8 cellular contexts compared by ENCODE assay signal in the genomic region with DNA sequence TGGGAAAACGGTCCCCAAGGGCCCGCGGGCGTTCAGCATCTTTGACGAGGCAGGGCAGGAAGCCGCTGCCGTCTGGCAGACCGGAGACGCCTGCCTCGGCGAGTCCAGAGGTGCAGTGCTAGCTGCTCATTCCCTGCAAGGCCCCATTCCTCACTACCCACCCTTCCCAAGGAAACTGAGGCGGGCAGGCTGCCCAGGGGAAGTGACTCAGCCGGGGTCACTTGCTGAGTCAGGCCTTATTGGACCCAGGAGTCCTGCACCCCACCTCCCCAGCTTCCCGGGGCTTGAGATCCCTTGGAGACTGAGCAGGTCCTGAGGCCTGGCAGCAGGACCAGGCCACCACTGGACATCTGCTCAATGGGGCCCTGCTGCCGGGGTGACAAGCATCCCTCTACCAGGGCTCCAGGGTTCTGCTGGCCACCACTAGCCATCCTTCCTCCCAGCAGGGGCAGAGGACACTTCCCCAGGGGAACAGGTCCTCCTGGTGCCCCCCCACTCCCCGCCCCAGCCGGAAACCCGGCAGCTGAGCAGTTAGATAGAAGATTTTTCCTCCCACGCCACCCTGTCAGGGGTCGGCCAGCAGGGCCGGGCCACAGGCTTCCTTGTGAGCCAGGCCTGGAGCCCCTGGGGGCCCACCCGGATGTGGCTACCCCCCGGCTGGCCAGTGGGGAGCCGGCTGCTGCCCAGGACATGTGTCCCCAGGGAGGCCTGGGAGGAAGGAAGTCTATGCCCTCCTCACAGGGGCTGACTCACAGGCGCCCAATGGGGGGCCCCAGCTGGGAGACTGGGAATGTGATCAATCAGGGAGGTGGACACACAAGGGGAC. TPM values are rescaled to one million over a fixed set of nuclear protein-coding genes. Genes with fewer than 3 reads are reported as not detected.
DNase-seq lines count a peak whose midpoint lies in the region; ATAC-seq and TF ChIP-seq lines count a peak whose summit lies in the region.

No MANE protein-coding gene starts in this region.

- intact Hi-C loops in gastrocnemius medialis (cut with DNase I; ENCODE audit: low total_unique reads), result loop anchor here (5.0 kb wide), 1 partner anchor 278 kb away; a partner anchor contains a TSS

- H3K27ac Mint-ChIP-seq in activated CD4-positive, alpha-beta T cell treated with anti-CD3 and anti-CD28 coated beads, Interleukin-2, amount 10 ng/mL, durations not matched to agents 7 days and 5 days, result peak overlapping the region; percentile 64

- H3K27me3 ChIP-seq in gastrocnemius medialis, result no peaks in the 10 kb centered on the region

- no peak overlapping the region for H3K27ac ChIP-seq in HEK293 (ENCODE audit: extremely low read depth, low read depth, low read length)
- H3K27ac ChIP-seq in gastrocnemius medialis, result peak overlapping the region; percentile 72 to 83 (median 83)

- H3K36me3 ChIP-seq in HEK293 (ENCODE audit: control insufficient read depth in 2 of 2, insufficient read depth in 1 of 2, low read length in 2 of 2) (no peaks in the 10 kb centered on the region), gastrocnemius medialis (no peaks in the 10 kb centered on the region)

- H3K4me1 Mint-ChIP-seq in activated CD4-positive, alpha-beta T cell treated with anti-CD3 and anti-CD28 coated beads, Interleukin-2, amount 10 ng/mL, durations not matched to agents 7 days and 5 days, result peaks cover 72% of the 10 kb centered on the region

- TF ChIP-seq CTCF in HEK293 (tag by site-specific recombination; IDR thresholded peaks at IDR 0.05) (no peak), fibroblast of villous mesenchyme (IDR thresholded peaks at IDR 0.05; ENCODE audit: insufficient read depth, low read depth, low read length) (no peak), gastrocnemius medialis (IDR thresholded peaks at IDR 0.05 in 4 of 5, conservative IDR thresholded peaks at IDR 0.05 in 1 of 5) (no peak)

- no peak for ATAC-seq in gastrocnemius medialis

- H3K4me3 ChIP-seq in HEK293 (ENCODE audit: low read depth, low read length) (no peak overlapping the region), fibroblast of villous mesenchyme (ENCODE audit: low read depth, low read length) (peak overlapping the region; percentile 27), gastrocnemius medialis (peak overlapping the region in 1 of 4 donors; percentile 8)

- CTCF ChIA-PET in HEK293 (lab: Yijun Ruan, JAX), result interaction anchor here (1.5 to 4.5 kb wide), 4 partner anchors 13 to 42 kb away, joined by 4 to 24 read pairs (median 10); no protein-coding TSS in a partner anchor
- CTCF ChIA-PET in activated CD4-positive, alpha-beta T cell treated with anti-CD3 and anti-CD28 coated beads, Interleukin-2, amount 10 ng/mL, durations not matched to agents 7 days and 5 days (lab: Charles Lee), result interaction anchor here (0.5 to 3.6 kb wide), 6 partner anchors 13 to 94 kb away, joined by 3 to 28 read pairs (median 4); no protein-coding TSS in a partner anchor

- peaks cover 21% of the 10 kb centered on the region for H3K36me3 Mint-ChIP-seq in activated CD4-positive, alpha-beta T cell treated with anti-CD3 and anti-CD28 coated beads, Interleukin-2, amount 10 ng/mL, durations not matched to agents 7 days and 5 days (ENCODE audit: low read depth)

- no peaks in the 10 kb centered on the region for H3K9me3 Mint-ChIP-seq in activated CD4-positive, alpha-beta T cell treated with anti-CD3 and anti-CD28 coated beads, Interleukin-2, amount 10 ng/mL, durations not matched to agents 7 days and 5 days

- H3K4me3 Mint-ChIP-seq in activated CD4-positive, alpha-beta T cell treated with anti-CD3 and anti-CD28 coated beads, Interleukin-2, amount 10 ng/mL, durations not matched to agents 7 days and 5 days, result peak overlapping the region; percentile 48

- POLR2A ChIA-PET in HEK293 (lab: Yijun Ruan, JAX), result interaction anchor here (1.0 kb wide), 1 partner anchor 31 kb away, joined by 3 read pairs; no protein-coding TSS in a partner anchor
- POLR2A ChIA-PET in activated CD4-positive, alpha-beta T cell treated with anti-CD3 and anti-CD28 coated beads, Interleukin-2, amount 10 ng/mL, durations not matched to agents 7 days and 5 days (lab: Charles Lee), result interaction anchor here (0.5 to 0.7 kb wide), 2 partner anchors 17 to 183 kb away, joined by 3 to 5 read pairs; no protein-coding TSS in a partner anchor

- peak; percentile 95 for DNase-seq in A172 (ENCODE audit: low spot score)
- DNase-seq in activated CD4-positive, alpha-beta T cell treated with anti-CD3 and anti-CD28 coated beads, Interleukin-2, amount 10 ng/mL, durations not matched to agents 7 days and 5 days, result no peak
- peak; percentile 79 for DNase-seq in fibroblast of villous mesenchyme (ENCODE audit: low read depth)
- peak in 1 of 2 donors; percentile 35 for DNase-seq in gastrocnemius medialis
- no peak for DNase-seq in HuH-7 (ENCODE audit: low spot score)
- no peak for DNase-seq in SHP77 treated with DMSO at 0.1 percent for 48 hours (lab: John Stamatoyannopoulos, UW)
- DNase-seq in HT-29 (ENCODE audit: low spot score), result no peak

- no peaks in the 10 kb centered on the region for H3K27me3 Mint-ChIP-seq in activated CD4-positive, alpha-beta T cell treated with anti-CD3 and anti-CD28 coated beads, Interleukin-2, amount 10 ng/mL, durations not matched to agents 7 days and 5 days

- TF ChIP-seq POLR2A in gastrocnemius medialis (IDR thresholded peaks at IDR 0.05), result no peak

- in situ Hi-C loops in gastrocnemius medialis (cut with MboI; ENCODE audit: low sequenced_read_pairs in 4 of 4), result no loop called here

- H3K4me1 ChIP-seq in HEK293 (ENCODE audit: control insufficient read depth, insufficient read depth, low read length), result 0 out of 2 replicates have a peak, but pooled peaks cover 4% of the 10 kb centered on the region
- peaks cover 69 to 76% of the 10 kb centered on the region in 2 donors for H3K4me1 ChIP-seq in gastrocnemius medialis

- H3K9me3 ChIP-seq in HEK293 (ENCODE audit: control insufficient read depth, insufficient read depth, low read depth, low read length), result no peaks in the 10 kb centered on the region
- no peaks in the 10 kb centered on the region for H3K9me3 ChIP-seq in gastrocnemius medialis

TF ChIP-seq in HEK293, 187 proteins besides CTCF, POLR2A, EP300 and RAD21 (continues in another document):
- TF ChIP-seq ZNF747 (tag by site-specific recombination; IDR thresholded peaks at IDR 0.05) (no peak), ZNF707 (tag by site-specific recombination; IDR thresholded peaks at IDR 0.05) (no peak), ZNF423 (tag by site-specific recombination; IDR thresholded peaks at IDR 0.05) (0 out of 2 replicates have a peak, but pooled peaks have one; percentile 56), GLIS1 (tag by site-specific recombination; IDR thresholded peaks at IDR 0.05) (peak; percentile 100), ZNF785 (tag by site-specific recombination; IDR thresholded peaks at IDR 0.05) (no peak), ZNF221 (tag by site-specific recombination; IDR thresholded peaks at IDR 0.05; ENCODE audit: borderline replicate concordance) (no peak), BCL11A (tag by site-specific recombination; IDR thresholded peaks at IDR 0.05; ENCODE audit: low read depth) (no peak), KLF10 (tag by site-specific recombination; IDR thresholded peaks at IDR 0.05) (no peak), ZNF184 (tag by site-specific recombination; IDR thresholded peaks at IDR 0.05) (no peak), ZNF266 (tag by site-specific recombination; IDR thresholded peaks at IDR 0.05; ENCODE audit: low read depth) (no peak)
- TF ChIP-seq, protein P1, sequence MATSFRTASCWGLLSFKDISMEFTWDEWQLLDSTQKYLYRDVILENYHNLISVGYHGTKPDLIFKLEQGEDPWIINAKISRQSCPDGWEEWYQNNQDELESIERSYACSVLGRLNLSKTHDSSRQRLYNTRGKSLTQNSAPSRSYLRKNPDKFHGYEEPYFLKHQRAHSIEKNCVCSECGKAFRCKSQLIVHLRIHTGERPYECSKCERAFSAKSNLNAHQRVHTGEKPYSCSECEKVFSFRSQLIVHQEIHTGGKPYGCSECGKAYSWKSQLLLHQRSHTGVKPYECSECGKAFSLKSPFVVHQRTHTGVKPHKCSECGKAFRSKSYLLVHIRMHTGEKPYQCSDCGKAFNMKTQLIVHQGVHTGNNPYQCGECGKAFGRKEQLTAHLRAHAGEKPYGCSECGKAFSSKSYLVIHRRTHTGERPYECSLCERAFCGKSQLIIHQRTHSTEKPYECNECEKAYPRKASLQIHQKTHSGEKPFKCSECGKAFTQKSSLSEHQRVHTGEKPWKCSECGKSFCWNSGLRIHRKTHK (tag by site-specific recombination; IDR thresholded peaks at IDR 0.05), result no peak
- TF ChIP-seq, protein P2, sequence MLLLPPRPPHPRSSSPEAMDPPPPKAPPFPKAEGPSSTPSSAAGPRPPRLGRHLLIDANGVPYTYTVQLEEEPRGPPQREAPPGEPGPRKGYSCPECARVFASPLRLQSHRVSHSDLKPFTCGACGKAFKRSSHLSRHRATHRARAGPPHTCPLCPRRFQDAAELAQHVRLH (tag by site-specific recombination; IDR thresholded peaks at IDR 0.05), result no peak
- TF ChIP-seq, protein P3, sequence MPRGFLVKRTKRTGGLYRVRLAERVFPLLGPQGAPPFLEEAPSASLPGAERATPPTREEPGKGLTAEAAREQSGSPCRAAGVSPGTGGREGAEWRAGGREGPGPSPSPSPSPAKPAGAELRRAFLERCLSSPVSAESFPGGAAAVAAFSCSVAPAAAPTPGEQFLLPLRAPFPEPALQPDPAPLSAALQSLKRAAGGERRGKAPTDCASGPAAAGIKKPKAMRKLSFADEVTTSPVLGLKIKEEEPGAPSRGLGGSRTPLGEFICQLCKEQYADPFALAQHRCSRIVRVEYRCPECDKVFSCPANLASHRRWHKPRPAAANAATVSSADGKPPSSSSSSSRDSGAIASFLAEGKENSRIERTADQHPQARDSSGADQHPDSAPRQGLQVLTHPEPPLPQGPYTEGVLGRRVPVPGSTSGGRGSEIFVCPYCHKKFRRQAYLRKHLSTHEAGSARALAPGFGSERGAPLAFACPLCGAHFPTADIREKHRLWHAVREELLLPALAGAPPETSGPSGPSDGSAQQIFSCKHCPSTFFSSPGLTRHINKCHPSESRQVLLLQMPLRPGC (tag by site-specific recombination; IDR thresholded peaks at IDR 0.05), result no peak

RNA-seq across cellular contexts. Expression of a gene that starts 3.9 kb away (rescaled TPM):
- total RNA-seq in A172 (2014; rRNA removed; shearing (Covaris generic)), result 30.5 and 32.3 TPM in 2 replicates
- total RNA-seq in activated CD4-positive, alpha-beta T cell treated with anti-CD3 and anti-CD28 coated beads, Interleukin-2, amount 10 ng/mL, durations not matched to agents 7 days and 5 days, result 10 to 100 TPM; 29.7 to 29.8 TPM
- total RNA-seq in fibroblast of villous mesenchyme, result 42.7 and 60.2 TPM in 2 replicates
- 10 to 100 TPM; 10.4 to 20.0 (median 15.5) TPM for total RNA-seq in gastrocnemius medialis
- 1.7 and 2.4 TPM in 2 replicates for total RNA-seq in HT-29 (2014; rRNA removed; shearing (Covaris generic))

RNA-seq across cellular contexts. Expression of a gene that starts 40.7 kb away (rescaled TPM):
- 9.4 and 16.6 TPM in 2 replicates for total RNA-seq in A172 (2014; rRNA removed; shearing (Covaris generic))
- under 1 TPM; 0.69 to 0.97 TPM for total RNA-seq in activated CD4-positive, alpha-beta T cell treated with anti-CD3 and anti-CD28 coated beads, Interleukin-2, amount 10 ng/mL, durations not matched to agents 7 days and 5 days
- total RNA-seq in fibroblast of villous mesenchyme (11.3 and 15.5 TPM in 2 replicates), gastrocnemius medialis (10 to 100 TPM in 3 of 4 donors, 1 to 10 TPM in 1; 8.7 to 16.7 (median 14.5) TPM)
- total RNA-seq in HT-29 (2014; rRNA removed; shearing (Covaris generic)), result 9.3 and 9.9 TPM in 2 replicates

Comparison
In these comparisons a context has a peak if more than half of its experiments do, and no peak if none do; other contexts are left out.
1. DNase-seq: peak in A172 (single experiment) and fibroblast of villous mesenchyme (single experiment); none in activated CD4-positive, alpha-beta T cell treated with anti-CD3 and anti-CD28 coated beads, Interleukin-2, amount 10 ng/mL, durations not matched to agents 7 days and 5 days (single experiment), HuH-7 (single experiment), SHP77 treated with DMSO at 0.1 percent for 48 hours (single experiment) and HT-29 (single experiment).